Comparison of ENCODE assay signal across 8 cellular contexts in the genomic region with DNA sequence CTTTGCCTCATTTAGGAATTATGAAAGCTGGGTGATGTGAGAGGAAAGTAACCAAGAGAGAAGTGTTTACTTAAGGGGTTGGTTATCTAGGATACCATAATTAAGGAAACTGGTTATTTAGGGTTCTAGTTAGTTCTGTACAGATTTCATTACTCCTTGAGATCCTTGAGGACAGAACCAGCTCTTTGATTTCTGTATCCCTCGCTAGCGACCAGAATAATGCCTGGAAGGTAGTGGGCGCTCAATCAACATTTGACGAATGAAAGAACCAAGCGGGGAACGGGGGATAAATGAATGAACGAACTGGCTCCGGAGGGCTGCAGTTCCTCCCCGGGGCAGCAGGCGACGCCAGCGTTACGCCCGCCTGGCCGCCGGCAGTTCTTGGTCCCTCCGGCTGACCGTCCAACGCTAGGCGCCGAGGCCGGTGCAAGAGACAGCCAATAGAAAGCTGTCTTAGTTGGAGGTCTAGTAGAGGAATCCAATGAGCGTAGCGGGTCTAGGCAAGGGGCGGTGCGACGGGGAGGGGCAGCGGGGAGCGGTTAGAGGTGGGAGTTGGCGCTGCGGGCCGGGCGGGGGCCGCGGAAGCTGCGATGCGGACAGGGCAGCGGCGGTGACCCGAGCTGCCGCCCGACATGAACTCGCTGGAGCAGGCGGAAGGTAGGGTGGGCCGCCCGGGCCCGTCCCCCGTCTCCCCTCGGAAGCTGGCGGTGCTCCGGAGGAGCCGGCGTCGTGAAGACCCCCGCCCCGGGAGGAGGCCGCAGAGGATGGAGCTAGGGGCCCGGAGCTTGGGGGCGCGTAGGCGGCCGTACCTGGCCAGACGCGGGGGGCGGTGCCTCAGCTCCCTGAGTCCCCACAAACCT. TPM values are rescaled to one million over a fixed set of nuclear protein-coding genes. Genes with fewer than 3 reads are reported as not detected.
A peak's percentile ranks its signal among the peaks of the same experiment; 100 is the strongest.
DNase-seq lines count a peak whose midpoint lies in the region; ATAC-seq and TF ChIP-seq lines count a peak whose summit lies in the region.

A gene with protein sequence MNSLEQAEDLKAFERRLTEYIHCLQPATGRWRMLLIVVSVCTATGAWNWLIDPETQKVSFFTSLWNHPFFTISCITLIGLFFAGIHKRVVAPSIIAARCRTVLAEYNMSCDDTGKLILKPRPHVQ (plus strand): TSS at position 542 of the 860 bp plus-strand sequence. CDS start 91 bp downstream, at position 633.

- peak within 1 kb of the TSS; percentile 78 for H3K27ac ChIP-seq in DND-41 (ENCODE audit: low read length)
- H3K27ac ChIP-seq in esophagus (ENCODE audit: low read depth in 2 of 2, low read length in 1 of 2), result peak within 1 kb of the TSS; percentile 82 to 88
- H3K27ac ChIP-seq in muscle layer of colon (ENCODE audit: low read depth, low read length), result peak within 1 kb of the TSS; percentile 70

- peaks cover 32% of the 10 kb centered on the region for H3K4me1 ChIP-seq in DND-41 (ENCODE audit: insufficient read depth, low read length)
- no peaks in the 10 kb centered on the region for H3K4me1 ChIP-seq in esophagus (ENCODE audit: control insufficient read depth in 2 of 2, insufficient read depth in 2 of 2, low read length in 1 of 2)
- peaks cover 8% of the 10 kb centered on the region for H3K4me1 ChIP-seq in muscle layer of colon (ENCODE audit: insufficient read depth, low read length)

- peak within 1 kb of the TSS; percentile 95 for H3K4me2 ChIP-seq in DND-41 (ENCODE audit: insufficient read depth, low read length)

- H3K79me2 ChIP-seq in DND-41 (ENCODE audit: insufficient read depth, low read length), result peaks cover 51% of the 10 kb centered on the region

- H3K4me3 ChIP-seq in DND-41 (ENCODE audit: low read depth in 1 of 2, low read length in 2 of 2) (peak within 1 kb of the TSS; percentile 76 to 91), esophagus (ENCODE audit: low read depth in 1 of 2, low read length in 2 of 2) (peak within 1 kb of the TSS; percentile 92 to 99), muscle layer of colon (ENCODE audit: low read depth in 1 of 2, low read length in 2 of 2) (peak within 1 kb of the TSS; percentile 87 to 96)

- H3K36me3 ChIP-seq in DND-41 (ENCODE audit: insufficient read depth, low read length), result peaks cover 15% of the 10 kb centered on the region
- peaks cover 0 to under 1% of the 10 kb centered on the region in 2 donors for H3K36me3 ChIP-seq in esophagus (ENCODE audit: control insufficient read depth in 2 of 2, insufficient read depth in 2 of 2, low read length in 1 of 2)
- no peaks in the 10 kb centered on the region for H3K36me3 ChIP-seq in muscle layer of colon (ENCODE audit: insufficient read depth, low read length)

- peak within 1 kb of the TSS; percentile 90 for H2AFZ ChIP-seq in DND-41 (ENCODE audit: low read depth, low read length)

- H4K20me1 ChIP-seq in DND-41 (ENCODE audit: insufficient read depth, low read length), result peaks cover 14% of the 10 kb centered on the region; the same call in 1 of the 2 replicates

- peak; percentile 100 for TF ChIP-seq CTCF in DND-41 (IDR thresholded peaks at IDR 0.05; ENCODE audit: borderline replicate concordance, extremely low read depth, low read length, poor library complexity, severe bottlenecking)

- peak within 1 kb of the TSS; percentile 80 for H3K9ac ChIP-seq in DND-41 (ENCODE audit: low read depth, low read length)
- H3K9ac ChIP-seq in muscle layer of colon (ENCODE audit: low read length), result peak within 1 kb of the TSS; percentile 92

- no peaks in the 10 kb centered on the region for H3K27me3 ChIP-seq in DND-41 (ENCODE audit: insufficient read depth, low read length, poor library complexity)
- no peaks in the 10 kb centered on the region for H3K27me3 ChIP-seq in esophagus (ENCODE audit: control insufficient read depth in 1 of 2, insufficient read depth in 2 of 2, low read length in 2 of 2)
- H3K27me3 ChIP-seq in muscle layer of colon (ENCODE audit: control insufficient read depth in 1 of 2, insufficient read depth in 2 of 2, low read length in 2 of 2), result no peaks in the 10 kb centered on the region

- peaks cover 29% of the 10 kb centered on the region for H3K36me3 Mint-ChIP-seq in activated T-cell treated with anti-CD3 and anti-CD28 coated beads, Interleukin-2, amount 50 U/mL, for 24 hours (ENCODE audit: low read depth)

- ATAC-seq in DND-41 (ENCODE audit: insufficient read depth, low read depth) (peak; percentile 98), GM21723 (IDR thresholded peaks at IDR 0.05; ENCODE audit: unreplicated experiment) (peak; percentile 99)

- no peaks in the 10 kb centered on the region for H3K9me3 Mint-ChIP-seq in activated T-cell treated with anti-CD3 and anti-CD28 coated beads, Interleukin-2, amount 50 U/mL, for 24 hours

- peak within 1 kb of the TSS; percentile 93 for H3K27ac Mint-ChIP-seq in activated T-cell treated with anti-CD3 and anti-CD28 coated beads, Interleukin-2, amount 50 U/mL, for 24 hours

- H3K4me1 Mint-ChIP-seq in activated T-cell treated with anti-CD3 and anti-CD28 coated beads, Interleukin-2, amount 50 U/mL, for 24 hours (ENCODE audit: low read depth), result peaks cover 31% of the 10 kb centered on the region

- DNase-seq in DND-41 (peak; percentile 96), KG1 (lab: John Stamatoyannopoulos, UW) (peak; percentile 92)
- DNase-seq in activated T-cell treated with anti-CD3 and anti-CD28 coated beads, Interleukin-2, amount 50 U/mL, for 24 hours, result peak; percentile 95
- DNase-seq in stimulated activated CD8-positive, alpha-beta memory T cell treated with anti-CD3 and anti-CD28 coated beads, Interleukin-7, amount 100 ng/mL, for 24 hours (ENCODE audit: low read depth), result peak; percentile 76

- 1% methylated on average over 65 of the region's 65 CpGs for WGBS in esophagus, 2 donors

- peak within 1 kb of the TSS; percentile 94 for H3K4me3 Mint-ChIP-seq in activated T-cell treated with anti-CD3 and anti-CD28 coated beads, Interleukin-2, amount 50 U/mL, for 24 hours

- H3K9me3 ChIP-seq in DND-41 (ENCODE audit: insufficient read depth, low read length, severe bottlenecking) (no peaks in the 10 kb centered on the region), esophagus (ENCODE audit: control insufficient read depth in 2 of 2, insufficient read depth in 1 of 2, low read depth in 1 of 2, low read length in 1 of 2) (no peaks in the 10 kb centered on the region), muscle layer of colon (ENCODE audit: low read length) (no peaks in the 10 kb centered on the region)

- H3K27me3 Mint-ChIP-seq in activated T-cell treated with anti-CD3 and anti-CD28 coated beads, Interleukin-2, amount 50 U/mL, for 24 hours, result no peaks in the 10 kb centered on the region

TF ChIP-seq in PFSK-1, 5 proteins besides CTCF, POLR2A, EP300 and RAD21:
- TF ChIP-seq SIN3A (IDR thresholded peaks at IDR 0.05; ENCODE audit: borderline replicate concordance, insufficient read depth, low read length) (no peak), TAF1 (IDR thresholded peaks at IDR 0.05; ENCODE audit: borderline replicate concordance, insufficient read depth, low read length) (0 out of 2 replicates have a peak, but pooled peaks have one; percentile 20), FOXP2 (optimal IDR thresholded peaks at IDR 0.05; ENCODE audit: borderline replicate concordance, extremely low read depth, extremely low read length, insufficient read depth) (no peak), POLR2AphosphoS5 (IDR thresholded peaks at IDR 0.05; ENCODE audit: low read depth, low read length) (peak; percentile 63; the same call in 1 of the 2 replicates)
- TF ChIP-seq, protein P1, sequence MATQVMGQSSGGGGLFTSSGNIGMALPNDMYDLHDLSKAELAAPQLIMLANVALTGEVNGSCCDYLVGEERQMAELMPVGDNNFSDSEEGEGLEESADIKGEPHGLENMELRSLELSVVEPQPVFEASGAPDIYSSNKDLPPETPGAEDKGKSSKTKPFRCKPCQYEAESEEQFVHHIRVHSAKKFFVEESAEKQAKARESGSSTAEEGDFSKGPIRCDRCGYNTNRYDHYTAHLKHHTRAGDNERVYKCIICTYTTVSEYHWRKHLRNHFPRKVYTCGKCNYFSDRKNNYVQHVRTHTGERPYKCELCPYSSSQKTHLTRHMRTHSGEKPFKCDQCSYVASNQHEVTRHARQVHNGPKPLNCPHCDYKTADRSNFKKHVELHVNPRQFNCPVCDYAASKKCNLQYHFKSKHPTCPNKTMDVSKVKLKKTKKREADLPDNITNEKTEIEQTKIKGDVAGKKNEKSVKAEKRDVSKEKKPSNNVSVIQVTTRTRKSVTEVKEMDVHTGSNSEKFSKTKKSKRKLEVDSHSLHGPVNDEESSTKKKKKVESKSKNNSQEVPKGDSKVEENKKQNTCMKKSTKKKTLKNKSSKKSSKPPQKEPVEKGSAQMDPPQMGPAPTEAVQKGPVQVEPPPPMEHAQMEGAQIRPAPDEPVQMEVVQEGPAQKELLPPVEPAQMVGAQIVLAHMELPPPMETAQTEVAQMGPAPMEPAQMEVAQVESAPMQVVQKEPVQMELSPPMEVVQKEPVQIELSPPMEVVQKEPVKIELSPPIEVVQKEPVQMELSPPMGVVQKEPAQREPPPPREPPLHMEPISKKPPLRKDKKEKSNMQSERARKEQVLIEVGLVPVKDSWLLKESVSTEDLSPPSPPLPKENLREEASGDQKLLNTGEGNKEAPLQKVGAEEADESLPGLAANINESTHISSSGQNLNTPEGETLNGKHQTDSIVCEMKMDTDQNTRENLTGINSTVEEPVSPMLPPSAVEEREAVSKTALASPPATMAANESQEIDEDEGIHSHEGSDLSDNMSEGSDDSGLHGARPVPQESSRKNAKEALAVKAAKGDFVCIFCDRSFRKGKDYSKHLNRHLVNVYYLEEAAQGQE (IDR thresholded peaks at IDR 0.05; ENCODE audit: insufficient read depth in 1 of 2, low read depth in 2 of 2, low read length in 2 of 2), result no peak

RNA-seq across cellular contexts. Expression of the gene that starts here (rescaled TPM):
- 5.9 TPM for polyA plus RNA-seq in PFSK-1 (2012; ENCODE audit: insufficient read length, low read depth)
- polyA plus RNA-seq in esophagus, result 10 to 100 TPM in 1 of 2 donors, 1 to 10 TPM in 1; 8.3 to 14.8 TPM

Comparison
In these comparisons a context has a peak if more than half of its experiments do, and no peak if none do; other contexts are left out.
1. Peak in every context shown above with its lines: DNase-seq, ATAC-seq, H3K4me3 ChIP-seq and H3K27ac ChIP-seq.